ENCODE assay signal across 1 cellular context in the genomic region with DNA sequence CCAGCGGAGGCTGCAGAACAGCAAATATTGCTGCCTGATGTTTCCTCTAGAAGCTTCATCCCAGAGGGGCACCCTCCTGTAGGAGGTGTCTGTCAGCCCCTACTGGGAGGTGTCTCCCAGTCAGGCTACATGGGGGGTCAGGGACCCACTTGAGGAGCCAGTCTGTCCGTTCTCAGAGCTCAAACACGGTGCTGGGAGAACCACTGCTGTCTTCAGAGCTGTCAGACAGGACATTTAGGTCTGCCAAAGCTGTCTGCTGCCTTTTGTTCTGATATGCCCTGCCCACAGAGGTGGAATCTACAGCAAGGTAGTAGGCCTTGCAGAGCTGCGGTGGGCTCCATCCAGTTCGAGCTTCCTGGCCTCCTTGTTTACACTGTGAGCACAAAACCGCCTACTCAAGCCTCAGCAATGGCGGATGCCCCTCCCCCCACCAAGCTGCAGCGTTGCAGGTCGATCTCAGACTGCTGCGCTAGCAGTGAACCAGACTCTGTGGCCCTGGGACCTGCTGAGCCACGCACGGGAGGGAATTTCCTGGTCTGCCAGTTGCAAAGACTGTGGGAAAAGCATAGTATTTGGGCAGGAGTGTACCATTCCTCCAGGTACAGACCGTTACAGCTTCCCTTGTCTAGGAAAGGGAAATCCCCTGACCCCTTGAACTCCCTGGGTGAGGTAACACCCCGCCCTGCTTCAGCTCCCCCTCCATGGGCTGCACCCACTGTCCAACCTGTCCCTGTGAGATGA.
TF ChIP-seq lines count a peak whose summit lies in the region.

No MANE protein-coding gene starts in this region.

TF ChIP-seq in HepG2, 621 proteins besides CTCF, POLR2A, EP300 and RAD21 (continued from another document and continues in another):
- TF ChIP-seq, protein P1, sequence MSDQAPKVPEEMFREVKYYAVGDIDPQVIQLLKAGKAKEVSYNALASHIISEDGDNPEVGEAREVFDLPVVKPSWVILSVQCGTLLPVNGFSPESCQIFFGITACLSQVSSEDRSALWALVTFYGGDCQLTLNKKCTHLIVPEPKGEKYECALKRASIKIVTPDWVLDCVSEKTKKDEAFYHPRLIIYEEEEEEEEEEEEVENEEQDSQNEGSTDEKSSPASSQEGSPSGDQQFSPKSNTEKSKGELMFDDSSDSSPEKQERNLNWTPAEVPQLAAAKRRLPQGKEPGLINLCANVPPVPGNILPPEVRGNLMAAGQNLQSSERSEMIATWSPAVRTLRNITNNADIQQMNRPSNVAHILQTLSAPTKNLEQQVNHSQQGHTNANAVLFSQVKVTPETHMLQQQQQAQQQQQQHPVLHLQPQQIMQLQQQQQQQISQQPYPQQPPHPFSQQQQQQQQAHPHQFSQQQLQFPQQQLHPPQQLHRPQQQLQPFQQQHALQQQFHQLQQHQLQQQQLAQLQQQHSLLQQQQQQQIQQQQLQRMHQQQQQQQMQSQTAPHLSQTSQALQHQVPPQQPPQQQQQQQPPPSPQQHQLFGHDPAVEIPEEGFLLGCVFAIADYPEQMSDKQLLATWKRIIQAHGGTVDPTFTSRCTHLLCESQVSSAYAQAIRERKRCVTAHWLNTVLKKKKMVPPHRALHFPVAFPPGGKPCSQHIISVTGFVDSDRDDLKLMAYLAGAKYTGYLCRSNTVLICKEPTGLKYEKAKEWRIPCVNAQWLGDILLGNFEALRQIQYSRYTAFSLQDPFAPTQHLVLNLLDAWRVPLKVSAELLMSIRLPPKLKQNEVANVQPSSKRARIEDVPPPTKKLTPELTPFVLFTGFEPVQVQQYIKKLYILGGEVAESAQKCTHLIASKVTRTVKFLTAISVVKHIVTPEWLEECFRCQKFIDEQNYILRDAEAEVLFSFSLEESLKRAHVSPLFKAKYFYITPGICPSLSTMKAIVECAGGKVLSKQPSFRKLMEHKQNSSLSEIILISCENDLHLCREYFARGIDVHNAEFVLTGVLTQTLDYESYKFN (CRISPR knock-in tag; conservative IDR thresholded peaks at IDR 0.05) = peak; percentile 45; the same call in 1 of the 2 replicates
- TF ChIP-seq SMAD3 (CRISPR knock-in tag; IDR thresholded peaks at IDR 0.05) (no peak), CC2D1A (CRISPR knock-in tag; IDR thresholded peaks at IDR 0.05) (no peak), ISX (CRISPR knock-in tag; conservative IDR thresholded peaks at IDR 0.05) (no peak), MED1 (CRISPR knock-in tag; IDR thresholded peaks at IDR 0.05) (no peak), AGO2 (optimal IDR thresholded peaks at IDR 0.05; ENCODE audit: low read depth, low read length) (no peak), SKI (IDR thresholded peaks at IDR 0.05; ENCODE audit: partially characterized antibody) (peak; percentile 14), KAT8 (CRISPR knock-in tag; IDR thresholded peaks at IDR 0.05) (peak; percentile 55; the same call in 1 of the 2 replicates), ZNF484 (CRISPR knock-in tag; IDR thresholded peaks at IDR 0.05; ENCODE audit: borderline replicate concordance, low read depth) (no peak), TMF1 (CRISPR knock-in tag; IDR thresholded peaks at IDR 0.05; ENCODE audit: low read depth) (no peak), FOXK2 (IDR thresholded peaks at IDR 0.05) (no peak), HES4 (CRISPR knock-in tag; IDR thresholded peaks at IDR 0.05; ENCODE audit: borderline replicate concordance) (no peak), ZZZ3 (CRISPR knock-in tag; IDR thresholded peaks at IDR 0.05; ENCODE audit: borderline replicate concordance) (0 out of 2 replicates have a peak, but pooled peaks have one; percentile 18), CCDC6 (CRISPR knock-in tag; IDR thresholded peaks at IDR 0.05) (no peak), KAT7 (CRISPR knock-in tag; IDR thresholded peaks at IDR 0.05; ENCODE audit: borderline replicate concordance) (0 out of 2 replicates have a peak, but pooled peaks have one; percentile 45), ZNF720 (CRISPR knock-in tag; IDR thresholded peaks at IDR 0.05) (no peak), FOXO1 (CRISPR knock-in tag; IDR thresholded peaks at IDR 0.05) (peak; percentile 17; the same call in 1 of the 2 replicates), ZFX (CRISPR knock-in tag; IDR thresholded peaks at IDR 0.05; ENCODE audit: low read depth) (peak; percentile 64), EEA1 (CRISPR knock-in tag; IDR thresholded peaks at IDR 0.05; ENCODE audit: borderline replicate concordance) (no peak), JDP2 (CRISPR knock-in tag; IDR thresholded peaks at IDR 0.05; ENCODE audit: borderline replicate concordance) (no peak), ZFP36 (IDR thresholded peaks at IDR 0.05; ENCODE audit: borderline replicate concordance, low read depth, low read length, partially characterized antibody) (no peak), ZMYM3 (CRISPR knock-in tag; IDR thresholded peaks at IDR 0.05) (peak; percentile 64; the same call in 1 of the 2 replicates), TRIM24 (CRISPR knock-in tag; IDR thresholded peaks at IDR 0.05) (no peak), SP4 (CRISPR knock-in tag; IDR thresholded peaks at IDR 0.05) (peak; percentile 36; the same call in 1 of the 2 replicates), KDM2A (CRISPR knock-in tag; IDR thresholded peaks at IDR 0.05; ENCODE audit: borderline replicate concordance, low read depth) (peak; percentile 59; the same call in 1 of the 2 replicates), NR2F6 (IDR thresholded peaks at IDR 0.05) (peak; percentile 59; the same call in 1 of the 2 replicates), NR2F6 (CRISPR knock-in tag; IDR thresholded peaks at IDR 0.05) (no peak; the same call in 1 of the 2 replicates), ZNF253 (CRISPR knock-in tag; IDR thresholded peaks at IDR 0.05; ENCODE audit: borderline replicate concordance) (no peak), HNF4A (CRISPR knock-in tag; IDR thresholded peaks at IDR 0.05) (0 out of 2 replicates have a peak, but pooled peaks have one; percentile 18), CEBPG (CRISPR knock-in tag; IDR thresholded peaks at IDR 0.05) (peak; percentile 4; the same call in 1 of the 2 replicates), TBP (CRISPR knock-in tag; IDR thresholded peaks at IDR 0.05) (no peak), NR1H2 (CRISPR knock-in tag; IDR thresholded peaks at IDR 0.05; ENCODE audit: borderline replicate concordance, low read depth) (no peak), ZNF12 (CRISPR knock-in tag; IDR thresholded peaks at IDR 0.05) (peak; percentile 48; the same call in 1 of the 2 replicates), U2AF1 (optimal IDR thresholded peaks at IDR 0.05; ENCODE audit: low read depth, low read length) (no peak), ZNF354B (CRISPR knock-in tag; IDR thresholded peaks at IDR 0.05) (no peak), ZNF891 (CRISPR knock-in tag; IDR thresholded peaks at IDR 0.05) (peak; percentile 68; the same call in 1 of the 2 replicates), RXRB (CRISPR knock-in tag; IDR thresholded peaks at IDR 0.05; ENCODE audit: borderline replicate concordance) (peak; percentile 12; the same call in 1 of the 2 replicates), ZMYM4 (CRISPR knock-in tag; IDR thresholded peaks at IDR 0.05) (peak; percentile 60; the same call in 1 of the 2 replicates), ZNF331 (CRISPR knock-in tag; IDR thresholded peaks at IDR 0.05) (peak; percentile 97), BORCS8-MEF2B (CRISPR knock-in tag; IDR thresholded peaks at IDR 0.05) (peak; percentile 65; the same call in 1 of the 2 replicates), ELF3 (CRISPR knock-in tag; IDR thresholded peaks at IDR 0.05) (peak; percentile 51; the same call in 1 of the 2 replicates), FOXA3 (CRISPR knock-in tag; IDR thresholded peaks at IDR 0.05) (peak; percentile 89)
- TF ChIP-seq, protein P2, sequence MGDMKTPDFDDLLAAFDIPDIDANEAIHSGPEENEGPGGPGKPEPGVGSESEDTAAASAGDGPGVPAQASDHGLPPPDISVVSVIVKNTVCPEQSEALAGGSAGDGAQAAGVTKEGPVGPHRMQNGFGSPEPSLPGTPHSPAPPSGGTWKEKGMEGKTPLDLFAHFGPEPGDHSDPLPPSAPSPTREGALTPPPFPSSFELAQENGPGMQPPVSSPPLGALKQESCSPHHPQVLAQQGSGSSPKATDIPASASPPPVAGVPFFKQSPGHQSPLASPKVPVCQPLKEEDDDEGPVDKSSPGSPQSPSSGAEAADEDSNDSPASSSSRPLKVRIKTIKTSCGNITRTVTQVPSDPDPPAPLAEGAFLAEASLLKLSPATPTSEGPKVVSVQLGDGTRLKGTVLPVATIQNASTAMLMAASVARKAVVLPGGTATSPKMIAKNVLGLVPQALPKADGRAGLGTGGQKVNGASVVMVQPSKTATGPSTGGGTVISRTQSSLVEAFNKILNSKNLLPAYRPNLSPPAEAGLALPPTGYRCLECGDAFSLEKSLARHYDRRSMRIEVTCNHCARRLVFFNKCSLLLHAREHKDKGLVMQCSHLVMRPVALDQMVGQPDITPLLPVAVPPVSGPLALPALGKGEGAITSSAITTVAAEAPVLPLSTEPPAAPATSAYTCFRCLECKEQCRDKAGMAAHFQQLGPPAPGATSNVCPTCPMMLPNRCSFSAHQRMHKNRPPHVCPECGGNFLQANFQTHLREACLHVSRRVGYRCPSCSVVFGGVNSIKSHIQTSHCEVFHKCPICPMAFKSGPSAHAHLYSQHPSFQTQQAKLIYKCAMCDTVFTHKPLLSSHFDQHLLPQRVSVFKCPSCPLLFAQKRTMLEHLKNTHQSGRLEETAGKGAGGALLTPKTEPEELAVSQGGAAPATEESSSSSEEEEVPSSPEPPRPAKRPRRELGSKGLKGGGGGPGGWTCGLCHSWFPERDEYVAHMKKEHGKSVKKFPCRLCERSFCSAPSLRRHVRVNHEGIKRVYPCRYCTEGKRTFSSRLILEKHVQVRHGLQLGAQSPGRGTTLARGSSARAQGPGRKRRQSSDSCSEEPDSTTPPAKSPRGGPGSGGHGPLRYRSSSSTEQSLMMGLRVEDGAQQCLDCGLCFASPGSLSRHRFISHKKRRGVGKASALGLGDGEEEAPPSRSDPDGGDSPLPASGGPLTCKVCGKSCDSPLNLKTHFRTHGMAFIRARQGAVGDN (CRISPR knock-in tag; IDR thresholded peaks at IDR 0.05) = peak; percentile 70
- TF ChIP-seq, protein P3, sequence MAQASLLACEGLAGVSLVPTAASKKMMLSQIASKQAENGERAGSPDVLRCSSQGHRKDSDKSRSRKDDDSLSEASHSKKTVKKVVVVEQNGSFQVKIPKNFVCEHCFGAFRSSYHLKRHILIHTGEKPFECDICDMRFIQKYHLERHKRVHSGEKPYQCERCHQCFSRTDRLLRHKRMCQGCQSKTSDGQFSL (CRISPR knock-in tag; IDR thresholded peaks at IDR 0.05) = peak; percentile 34; the same call in 1 of the 2 replicates
- TF ChIP-seq, protein P4, sequence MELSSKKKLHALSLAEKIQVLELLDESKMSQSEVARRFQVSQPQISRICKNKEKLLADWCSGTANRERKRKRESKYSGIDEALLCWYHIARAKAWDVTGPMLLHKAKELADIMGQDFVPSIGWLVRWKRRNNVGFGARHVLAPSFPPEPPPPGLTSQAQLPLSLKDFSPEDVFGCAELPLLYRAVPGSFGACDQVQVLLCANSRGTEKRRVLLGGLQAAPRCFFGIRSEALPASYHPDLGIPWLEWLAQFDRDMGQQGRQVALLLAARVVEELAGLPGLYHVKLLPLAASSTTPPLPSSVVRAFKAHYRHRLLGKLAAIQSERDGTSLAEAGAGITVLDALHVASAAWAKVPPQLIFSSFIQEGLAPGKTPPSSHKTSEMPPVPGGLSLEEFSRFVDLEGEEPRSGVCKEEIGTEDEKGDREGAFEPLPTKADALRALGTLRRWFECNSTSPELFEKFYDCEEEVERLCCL (CRISPR knock-in tag; IDR thresholded peaks at IDR 0.05; ENCODE audit: borderline replicate concordance) = no peak
- TF ChIP-seq, protein P5, sequence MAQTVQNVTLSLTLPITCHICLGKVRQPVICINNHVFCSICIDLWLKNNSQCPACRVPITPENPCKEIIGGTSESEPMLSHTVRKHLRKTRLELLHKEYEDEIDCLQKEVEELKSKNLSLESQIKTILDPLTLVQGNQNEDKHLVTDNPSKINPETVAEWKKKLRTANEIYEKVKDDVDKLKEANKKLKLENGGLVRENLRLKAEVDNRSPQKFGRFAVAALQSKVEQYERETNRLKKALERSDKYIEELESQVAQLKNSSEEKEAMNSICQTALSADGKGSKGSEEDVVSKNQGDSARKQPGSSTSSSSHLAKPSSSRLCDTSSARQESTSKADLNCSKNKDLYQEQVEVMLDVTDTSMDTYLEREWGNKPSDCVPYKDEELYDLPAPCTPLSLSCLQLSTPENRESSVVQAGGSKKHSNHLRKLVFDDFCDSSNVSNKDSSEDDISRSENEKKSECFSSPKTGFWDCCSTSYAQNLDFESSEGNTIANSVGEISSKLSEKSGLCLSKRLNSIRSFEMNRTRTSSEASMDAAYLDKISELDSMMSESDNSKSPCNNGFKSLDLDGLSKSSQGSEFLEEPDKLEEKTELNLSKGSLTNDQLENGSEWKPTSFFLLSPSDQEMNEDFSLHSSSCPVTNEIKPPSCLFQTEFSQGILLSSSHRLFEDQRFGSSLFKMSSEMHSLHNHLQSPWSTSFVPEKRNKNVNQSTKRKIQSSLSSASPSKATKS (CRISPR knock-in tag; IDR thresholded peaks at IDR 0.05) = no peak
- TF ChIP-seq, protein P6, sequence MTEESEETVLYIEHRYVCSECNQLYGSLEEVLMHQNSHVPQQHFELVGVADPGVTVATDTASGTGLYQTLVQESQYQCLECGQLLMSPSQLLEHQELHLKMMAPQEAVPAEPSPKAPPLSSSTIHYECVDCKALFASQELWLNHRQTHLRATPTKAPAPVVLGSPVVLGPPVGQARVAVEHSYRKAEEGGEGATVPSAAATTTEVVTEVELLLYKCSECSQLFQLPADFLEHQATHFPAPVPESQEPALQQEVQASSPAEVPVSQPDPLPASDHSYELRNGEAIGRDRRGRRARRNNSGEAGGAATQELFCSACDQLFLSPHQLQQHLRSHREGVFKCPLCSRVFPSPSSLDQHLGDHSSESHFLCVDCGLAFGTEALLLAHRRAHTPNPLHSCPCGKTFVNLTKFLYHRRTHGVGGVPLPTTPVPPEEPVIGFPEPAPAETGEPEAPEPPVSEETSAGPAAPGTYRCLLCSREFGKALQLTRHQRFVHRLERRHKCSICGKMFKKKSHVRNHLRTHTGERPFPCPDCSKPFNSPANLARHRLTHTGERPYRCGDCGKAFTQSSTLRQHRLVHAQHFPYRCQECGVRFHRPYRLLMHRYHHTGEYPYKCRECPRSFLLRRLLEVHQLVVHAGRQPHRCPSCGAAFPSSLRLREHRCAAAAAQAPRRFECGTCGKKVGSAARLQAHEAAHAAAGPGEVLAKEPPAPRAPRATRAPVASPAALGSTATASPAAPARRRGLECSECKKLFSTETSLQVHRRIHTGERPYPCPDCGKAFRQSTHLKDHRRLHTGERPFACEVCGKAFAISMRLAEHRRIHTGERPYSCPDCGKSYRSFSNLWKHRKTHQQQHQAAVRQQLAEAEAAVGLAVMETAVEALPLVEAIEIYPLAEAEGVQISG (CRISPR knock-in tag; IDR thresholded peaks at IDR 0.05) = peak; percentile 73
- TF ChIP-seq, protein P7, sequence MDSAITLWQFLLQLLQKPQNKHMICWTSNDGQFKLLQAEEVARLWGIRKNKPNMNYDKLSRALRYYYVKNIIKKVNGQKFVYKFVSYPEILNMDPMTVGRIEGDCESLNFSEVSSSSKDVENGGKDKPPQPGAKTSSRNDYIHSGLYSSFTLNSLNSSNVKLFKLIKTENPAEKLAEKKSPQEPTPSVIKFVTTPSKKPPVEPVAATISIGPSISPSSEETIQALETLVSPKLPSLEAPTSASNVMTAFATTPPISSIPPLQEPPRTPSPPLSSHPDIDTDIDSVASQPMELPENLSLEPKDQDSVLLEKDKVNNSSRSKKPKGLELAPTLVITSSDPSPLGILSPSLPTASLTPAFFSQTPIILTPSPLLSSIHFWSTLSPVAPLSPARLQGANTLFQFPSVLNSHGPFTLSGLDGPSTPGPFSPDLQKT (CRISPR knock-in tag; IDR thresholded peaks at IDR 0.05; ENCODE audit: borderline replicate concordance) = no peak
